18 cellular contexts compared by ENCODE assay signal in the genomic region with DNA sequence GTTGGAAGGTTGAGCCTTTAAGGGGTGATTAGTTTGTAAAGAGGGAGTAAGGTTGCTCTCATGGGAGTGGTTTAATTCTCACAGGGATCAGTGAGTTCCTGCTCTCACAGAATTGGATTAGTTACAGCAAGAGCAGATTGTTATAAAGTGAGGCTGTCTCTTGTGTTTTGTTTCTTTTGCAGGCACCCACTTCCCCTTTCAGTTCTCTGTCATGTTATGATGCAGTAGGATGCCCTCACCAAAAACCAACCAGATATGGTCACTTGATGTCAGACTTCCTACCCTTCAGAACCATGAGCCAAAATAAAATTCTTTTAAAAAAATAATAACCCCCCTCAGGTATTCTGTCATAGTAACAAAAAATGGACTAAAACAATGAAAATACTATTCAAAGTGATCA.
"Had no signal": no experiment of that assay in that cellular context is flagged by ENCODE, and none has a peak within 500 bp of the region (broad histone marks: within the 10 kb centered on the region; RNA-seq: fewer than 3 reads in every experiment).

No MANE protein-coding gene starts in this region.

- DNase-seq: activated CD4-positive, alpha-beta T cell treated with anti-CD3 and anti-CD28 coated beads, Interleukin-2, amount 10 ng/mL, durations not matched to agents 7 days and 5 days; activated CD8-positive, alpha-beta memory T cell treated with anti-CD3 and anti-CD28 coated beads for 24 hours; activated naive CD8-positive, alpha-beta T cell treated with anti-CD3 and anti-CD28 coated beads, Interleukin-2, amount 10 ng/mL, durations not matched to agents 7 days and 5 days; central memory CD4-positive, alpha-beta T cell; hypothalamus; kidney; left ventricle myocardium inferior; mucosa of descending colon; naive thymus-derived CD4-positive, alpha-beta T cell; pancreas; sigmoid colon; spleen; stimulated activated CD4-positive, alpha-beta T cell treated with anti-CD3 and anti-CD28 coated beads, Interleukin-1b, Interleukin-23, amount 100 ng/mL, for 48 hours; stomach; testis; upper lobe of left lung had no signal

- ATAC-seq: mucosa of descending colon; naive thymus-derived CD4-positive, alpha-beta T cell; pancreas had no signal

- H3K4me3 ChIP-seq: coronary artery, esophagus muscularis mucosa, left ventricle myocardium inferior, mucosa of descending colon, pancreas, sigmoid colon, spleen, stomach, testis, upper lobe of left lung had no signal
